In genomic region chr10:32347363-32347735, GRCh38 we compare ENCODE assay signal across 8 cellular contexts. TPM values are rescaled to one million over a fixed set of nuclear protein-coding genes. Genes with fewer than 3 reads are reported as not detected.
DNase-seq lines count a peak whose midpoint lies in the region; ATAC-seq lines count a peak whose summit lies in the region.

No MANE protein-coding gene starts in this region.

- H3K27ac ChIP-seq in adipose tissue (ENCODE audit: low read depth, low read length) (peak overlapping the region; percentile 100), layer of hippocampus (ENCODE audit: low read depth, low read length) (peak overlapping the region; percentile 100), thymus (ENCODE audit: low read depth) (peak overlapping the region; percentile 100)

- H3K9me3 ChIP-seq in thymus (ENCODE audit: control insufficient read depth), result no peaks in the 10 kb centered on the region

- H3K4me1 ChIP-seq in thymus (ENCODE audit: control insufficient read depth, insufficient read depth, low read length), result peaks cover 6% of the 10 kb centered on the region

- peak overlapping the region; percentile 78 for H3K4me3 ChIP-seq in thymus (ENCODE audit: low read length)

- ATAC-seq in Right ventricle myocardium superior (ENCODE audit: poor library complexity), result peak; percentile 0
- ATAC-seq in HG03175 (IDR thresholded peaks at IDR 0.05; ENCODE audit: unreplicated experiment), result peak; percentile 13

- H3K27me3 ChIP-seq in layer of hippocampus (ENCODE audit: control insufficient read depth, insufficient read depth, low read length) (no peaks in the 10 kb centered on the region), thymus (ENCODE audit: control insufficient read depth, insufficient read depth) (no peaks in the 10 kb centered on the region)

- WGBS in adipose tissue, 3 donors, result 0% methylated on average over 42 to 46 of the region's 46 CpGs
- under 1% methylated on average over 46 of the region's 46 CpGs for WGBS in thymus

- no peaks in the 10 kb centered on the region for H3K36me3 ChIP-seq in thymus (ENCODE audit: control insufficient read depth, insufficient read depth)

- DNase-seq in Right ventricle myocardium superior (no peak), cardiac septum (ENCODE audit: low spot score) (no peak), NCI-H1105 treated with DMSO at 0.1 percent for 48 hours (lab: John Stamatoyannopoulos, UW) (no peak)
- no peak for DNase-seq in stimulated activated CD4-positive, alpha-beta T cell treated with anti-CD3 and anti-CD28 coated beads, Interleukin-4, amount 100 ng/mL, for 4 hours

- intact Hi-C loops in Right ventricle myocardium superior (cut with DNase I) (loop anchor here (5.0 kb wide), 1 partner anchor 90 kb away; no protein-coding TSS in a partner anchor), cardiac septum (cut with DNase I) (loop anchor here (2.0 to 5.0 kb wide), 2 partner anchors 99 to 290 kb away; partner anchors contain the start of genes CCDC7 and KIF5B)

RNA-seq across cellular contexts. Expression of gene EPC1, which starts 0.4 kb away (rescaled TPM):
- total RNA-seq in Right ventricle myocardium superior (17.3 TPM), cardiac septum (27.1 TPM)
- polyA plus RNA-seq in adipose tissue (10 to 100 TPM in 2 of 3 donors, 1 to 10 TPM in 1; 8.9 to 18.4 (median 14.3) TPM), thymus (35.2 TPM)
